17 cellular contexts compared by ENCODE assay signal in genomic region chrX:24186483-24186882, GRCh38. TPM values are rescaled to one million over a fixed set of nuclear protein-coding genes. Genes with fewer than 3 reads are reported as not detected.
DNase-seq lines count a peak whose midpoint lies in the region; ATAC-seq and TF ChIP-seq lines count a peak whose summit lies in the region.
"Had no signal": no experiment of that assay in that cellular context is flagged by ENCODE, and none has a peak within 500 bp of the region (broad histone marks: within the 10 kb centered on the region; RNA-seq: fewer than 3 reads in every experiment).

No MANE protein-coding gene starts in this region.

- H3K9me3 ChIP-seq in lower lobe of right lung = no peaks in the 10 kb centered on the region

- peak overlapping the region; percentile 75 for H3K27ac Mint-ChIP-seq in activated CD4-positive, alpha-beta T cell treated with anti-CD3 and anti-CD28 coated beads for 36 hours
- peak overlapping the region; percentile 72 for H3K27ac Mint-ChIP-seq in stimulated activated naive CD8-positive, alpha-beta T cell treated with anti-CD3 and anti-CD28 coated beads, Interleukin-15, Interleukin-2, amounts not matched to agents 100 ng/mL and 50 ng/mL, for 24 hours
- peak overlapping the region; percentile 58 for H3K27ac Mint-ChIP-seq in mesothelial cell of epicardium

- H3K36me3 ChIP-seq in lower lobe of right lung = peaks cover 5% of the 10 kb centered on the region

- peaks cover 37% of the 10 kb centered on the region for H3K4me1 Mint-ChIP-seq in activated CD4-positive, alpha-beta T cell treated with anti-CD3 and anti-CD28 coated beads for 36 hours
- peaks cover 31% of the 10 kb centered on the region for H3K4me1 Mint-ChIP-seq in stimulated activated naive CD8-positive, alpha-beta T cell treated with anti-CD3 and anti-CD28 coated beads, Interleukin-15, Interleukin-2, amounts not matched to agents 100 ng/mL and 50 ng/mL, for 24 hours (ENCODE audit: low read depth)
- peaks cover 9% of the 10 kb centered on the region for H3K4me1 Mint-ChIP-seq in mesothelial cell of epicardium

- intact Hi-C loops in activated CD4-positive, alpha-beta T cell treated with anti-CD3 and anti-CD28 coated beads for 36 hours (cut with DNase I, micrococcal nuclease) = no loop called here
- intact Hi-C loops in lower lobe of right lung (cut with DNase I) = no loop called here

- H3K27me3 ChIP-seq in lower lobe of right lung (ENCODE audit: low read depth) = no peaks in the 10 kb centered on the region

- no peaks in the 10 kb centered on the region for H3K9me3 Mint-ChIP-seq in activated CD4-positive, alpha-beta T cell treated with anti-CD3 and anti-CD28 coated beads for 36 hours (ENCODE audit: low read depth)
- H3K9me3 Mint-ChIP-seq in stimulated activated naive CD8-positive, alpha-beta T cell treated with anti-CD3 and anti-CD28 coated beads, Interleukin-15, Interleukin-2, amounts not matched to agents 100 ng/mL and 50 ng/mL, for 24 hours = no peaks in the 10 kb centered on the region
- no peaks in the 10 kb centered on the region for H3K9me3 Mint-ChIP-seq in mesothelial cell of epicardium

- H3K36me3 Mint-ChIP-seq in activated CD4-positive, alpha-beta T cell treated with anti-CD3 and anti-CD28 coated beads for 36 hours (ENCODE audit: low read depth) = peaks cover 23% of the 10 kb centered on the region
- peaks cover 30% of the 10 kb centered on the region for H3K36me3 Mint-ChIP-seq in stimulated activated naive CD8-positive, alpha-beta T cell treated with anti-CD3 and anti-CD28 coated beads, Interleukin-15, Interleukin-2, amounts not matched to agents 100 ng/mL and 50 ng/mL, for 24 hours (ENCODE audit: low read depth)
- peaks cover 23% of the 10 kb centered on the region for H3K36me3 Mint-ChIP-seq in mesothelial cell of epicardium

- CTCF ChIA-PET in activated CD4-positive, alpha-beta T cell treated with anti-CD3 and anti-CD28 coated beads for 36 hours (lab: Charles Lee) = interaction anchor here (1.3 kb wide), 1 partner anchor 12 kb away, joined by 5 read pairs; no protein-coding TSS in a partner anchor

- no peak for ATAC-seq in activated CD4-positive, alpha-beta T cell treated with anti-CD3 and anti-CD28 coated beads for 36 hours
- ATAC-seq in stimulated activated naive CD8-positive, alpha-beta T cell treated with anti-CD3 and anti-CD28 coated beads, Interleukin-15, Interleukin-2, amounts not matched to agents 100 U/mL and 50 U/mL, for 24 hours = no peak
- ATAC-seq in HG03521 (IDR thresholded peaks at IDR 0.05; ENCODE audit: unreplicated experiment) (no peak), lower lobe of right lung (no peak)
- ATAC-seq: HCT116, PC-3 had no signal

- no peak overlapping the region for H3K4me3 ChIP-seq in lower lobe of right lung

- no peak for DNase-seq in activated CD4-positive, alpha-beta T cell treated with anti-CD3 and anti-CD28 coated beads for 36 hours
- DNase-seq in activated CD4-positive, alpha-beta T cell treated with anti-CD3 and anti-CD28 coated beads, Interleukin-2, amount 50 U/mL, for 1 hour = no peak
- no peak for DNase-seq in stimulated activated naive CD8-positive, alpha-beta T cell treated with anti-CD3 and anti-CD28 coated beads, Interleukin-15, Interleukin-2, amounts not matched to agents 100 U/mL and 50 U/mL, for 24 hours
- DNase-seq in mesothelial cell of epicardium (ENCODE audit: low spot score in 2 of 2, unreplicated experiment in 2 of 2) = no peak
- no peak for DNase-seq in lower lobe of right lung
- DNase-seq in NCI-H1105 (lab: John Stamatoyannopoulos, UW) = no peak
- DNase-seq: C1 segment of cervical spinal cord, Calu3, DMS79 treated with DMSO at 0.1 percent for 48 hours, GDM1, NCI-H1092, NCI-H1694, PC-3 had no signal

- no peak overlapping the region for H3K27ac ChIP-seq in lower lobe of right lung
- H3K27ac ChIP-seq: 22Rv1 had no signal

- TF ChIP-seq CTCF in mesothelial cell of epicardium (IDR thresholded peaks at IDR 0.05; ENCODE audit: unreplicated experiment) (no peak), lower lobe of right lung (IDR thresholded peaks at IDR 0.05) (no peak)

- no peak overlapping the region for H3K4me3 Mint-ChIP-seq in activated CD4-positive, alpha-beta T cell treated with anti-CD3 and anti-CD28 coated beads for 36 hours
- no peak overlapping the region for H3K4me3 Mint-ChIP-seq in stimulated activated naive CD8-positive, alpha-beta T cell treated with anti-CD3 and anti-CD28 coated beads, Interleukin-15, Interleukin-2, amounts not matched to agents 100 ng/mL and 50 ng/mL, for 24 hours
- H3K4me3 Mint-ChIP-seq in mesothelial cell of epicardium = no peak overlapping the region

- POLR2A ChIA-PET in activated CD4-positive, alpha-beta T cell treated with anti-CD3 and anti-CD28 coated beads for 36 hours (lab: Charles Lee) = no interaction called here

- H3K4me1 ChIP-seq in lower lobe of right lung = no peaks in the 10 kb centered on the region

- no peaks in the 10 kb centered on the region for H3K27me3 Mint-ChIP-seq in activated CD4-positive, alpha-beta T cell treated with anti-CD3 and anti-CD28 coated beads for 36 hours
- H3K27me3 Mint-ChIP-seq in stimulated activated naive CD8-positive, alpha-beta T cell treated with anti-CD3 and anti-CD28 coated beads, Interleukin-15, Interleukin-2, amounts not matched to agents 100 ng/mL and 50 ng/mL, for 24 hours = no peaks in the 10 kb centered on the region
- no peaks in the 10 kb centered on the region for H3K27me3 Mint-ChIP-seq in mesothelial cell of epicardium (ENCODE audit: low read depth)

RNA-seq across cellular contexts. Expression of gene ZFX, which starts 37.0 kb away (rescaled TPM):
- total RNA-seq in activated CD4-positive, alpha-beta T cell treated with anti-CD3 and anti-CD28 coated beads for 36 hours = 10 to 100 TPM; 34.0 to 37.9 TPM
- total RNA-seq in mesothelial cell of epicardium (131 to 145 TPM (median 143 TPM) in 3 replicates), lower lobe of right lung (39.1 TPM)
